ENCODE assay signal across 2 cellular contexts in the genomic region with DNA sequence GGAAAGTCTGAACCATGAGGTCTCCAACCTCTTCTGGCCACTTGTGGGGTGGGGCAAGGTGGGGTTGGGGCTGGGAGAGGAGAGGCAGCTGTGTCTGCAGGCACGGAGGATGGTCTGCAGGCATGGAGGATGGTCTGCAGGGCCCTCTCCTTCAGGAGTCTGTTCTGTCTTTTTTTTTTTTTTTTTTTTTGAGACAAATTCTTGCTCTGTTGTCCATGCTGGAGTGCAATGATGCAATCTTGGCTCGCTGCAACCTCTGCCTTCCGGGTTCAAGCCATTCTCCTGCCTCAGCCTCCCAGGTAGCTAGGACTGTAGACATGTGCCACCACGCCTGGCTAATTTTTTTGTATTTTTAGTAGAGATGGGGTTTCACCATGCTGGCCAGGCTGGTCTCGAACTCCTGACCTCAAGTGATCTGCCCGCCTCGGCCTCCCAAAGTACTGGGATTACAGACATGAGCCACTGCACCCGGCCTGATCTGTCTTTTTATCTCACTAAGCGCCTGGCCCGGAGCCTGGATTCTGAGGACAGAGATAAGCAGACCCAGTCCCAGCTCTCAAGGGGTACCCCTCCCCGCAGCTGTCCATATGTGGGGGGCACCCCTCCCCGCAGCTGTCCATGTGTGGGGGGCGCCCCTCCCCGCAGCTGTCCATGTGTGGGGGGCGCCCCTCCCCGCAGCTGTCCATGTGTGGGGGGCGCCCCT. TPM values are rescaled to one million over a fixed set of nuclear protein-coding genes. Genes with fewer than 3 reads are reported as not detected.
"Had no signal": no experiment of that assay in that cellular context is flagged by ENCODE, and none has a peak within 500 bp of the region (broad histone marks: within the 10 kb centered on the region; RNA-seq: fewer than 3 reads in every experiment).

No MANE protein-coding gene starts in this region.

RNA-seq across cellular contexts. Expression of a gene that starts 47.7 kb away (rescaled TPM):
- total RNA-seq: M059J had no signal
- polyA plus RNA-seq: aorta had no signal
